In genomic region chrX:25131055-25131454, GRCh38 we compare ENCODE assay signal across 23 cellular contexts.
A peak's percentile ranks its signal among the peaks of the same experiment; 100 is the strongest.
DNase-seq lines count a peak whose midpoint lies in the region; ATAC-seq, FAIRE-seq and TF ChIP-seq lines count a peak whose summit lies in the region.
"Had no signal": no experiment of that assay in that cellular context is flagged by ENCODE, and none has a peak within 500 bp of the region (broad histone marks: within the 10 kb centered on the region; RNA-seq: fewer than 3 reads in every experiment).

No MANE protein-coding gene starts in this region.

- H3K4me3 ChIP-seq in A549 (no peak overlapping the region), testis (no peak overlapping the region)
- H3K4me3 ChIP-seq: BLaER1 treated with 17β-estradiol and CSF1 and Interleukin-3, amounts not matched to agents 10 nM and 100 nM; MG63; tibial nerve had no signal

- TF ChIP-seq EP300 in A549 (IDR thresholded peaks at IDR 0.05), result no peak

- ATAC-seq in A549 (peak in 1 of 2 experiments; percentile 43; a peak in 1 of 6 replicates), GM19023 (IDR thresholded peaks at IDR 0.05; ENCODE audit: unreplicated experiment) (no peak)
- ATAC-seq: activated naive CD4-positive, alpha-beta T cell treated with anti-CD3 and anti-CD28 coated beads, Interleukin-2, amount 50 U/mL, for 72 hours; left cardiac atrium had no signal

- H3K27ac ChIP-seq in A549, result no peak overlapping the region
- no peak overlapping the region for H3K27ac ChIP-seq in testis
- H3K27ac ChIP-seq: BLaER1 treated with 17β-estradiol and CSF1 and Interleukin-3, amounts not matched to agents 10 nM and 100 nM; tibial nerve had no signal

- intact Hi-C loops in testis (cut with DNase I; ENCODE audit: low total_unique reads), result no loop called here

- TF ChIP-seq POLR2A in A549 (IDR thresholded peaks at IDR 0.05; ENCODE audit: low read length), result no peak
- no peak for TF ChIP-seq POLR2A in testis (IDR thresholded peaks at IDR 0.05)

- CTCF ChIA-PET in A549 (lab: Yijun Ruan, JAX), result interaction anchor here (3.0 kb wide), 1 partner anchor 13 kb away, joined by 13 read pairs; no protein-coding TSS in a partner anchor

- DNase-seq in A549 (ENCODE audit: low read depth in 1 of 2, low spot score in 1 of 2) (peak; percentile 0 to 2), HS-5 (ENCODE audit: low read depth) (peak; percentile 14), astrocyte of the hippocampus (ENCODE audit: low read depth, low spot score) (peak; percentile 2), medulla oblongata (ENCODE audit: extremely low spot score) (peak; percentile 1), T1000 (lab: John Stamatoyannopoulos, UW) (no peak), testis (no peak), SIG-M5 (lab: John Stamatoyannopoulos, UW) (no peak)
- DNase-seq: ACHN; aorta; effector memory CD4-positive, alpha-beta T cell; glutamatergic neuron; H9; left cardiac atrium; MG63; naive B cell; NCI-H1436 treated with DMSO at 0.1 percent for 48 hours; NCI-H524; RPMI8226; stimulated activated CD4-positive, alpha-beta T cell treated with anti-CD3 and anti-CD28 coated beads, Interleukin-12 subunit alpha, Interleukin-12 subunit beta, amount 100 ng/mL, for 4 hours had no signal

- POLR2A ChIA-PET in A549 (lab: Yijun Ruan, JAX), result no interaction called here

- H3K36me3 ChIP-seq in testis (ENCODE audit: low read depth, missing control alignments), result no peaks in the 10 kb centered on the region
- H3K36me3 ChIP-seq: BLaER1 treated with 17β-estradiol and CSF1 and Interleukin-3, amounts not matched to agents 10 nM and 100 nM; MG63; tibial nerve had no signal

- H3K27me3 ChIP-seq in testis, result no peaks in the 10 kb centered on the region
- H3K27me3 ChIP-seq: MG63, tibial nerve had no signal

- H3K9me3 ChIP-seq in A549 (no peaks in the 10 kb centered on the region), testis (no peaks in the 10 kb centered on the region)
- H3K9me3 ChIP-seq: MG63, tibial nerve had no signal

- no peak overlapping the region for H3K4me2 ChIP-seq in A549
- H3K4me2 ChIP-seq: BLaER1 treated with 17β-estradiol and CSF1 and Interleukin-3, amounts not matched to agents 10 nM and 100 nM had no signal

- TF ChIP-seq RAD21 in A549 (conservative IDR thresholded peaks at IDR 0.05 in 1 of 2, IDR thresholded peaks at IDR 0.05 in 1 of 2), result no peak

- TF ChIP-seq CTCF in A549 (IDR thresholded peaks at IDR 0.05) (no peak), testis (IDR thresholded peaks at IDR 0.05) (no peak)

- H3K4me1 ChIP-seq in A549, result no peaks in the 10 kb centered on the region
- H3K4me1 ChIP-seq in testis, result no peaks in the 10 kb centered on the region
- H3K4me1 ChIP-seq: BLaER1 treated with 17β-estradiol and CSF1 and Interleukin-3, amounts not matched to agents 10 nM and 100 nM; tibial nerve had no signal

- FAIRE-seq in A549 (lab: Jason Lieb, UNC), result no peak

TF ChIP-seq in A549, 52 proteins besides CTCF, POLR2A, EP300 and RAD21:
- TF ChIP-seq FOSB (CRISPR knock-in tag; IDR thresholded peaks at IDR 0.05) (no peak), PHF8 (IDR thresholded peaks at IDR 0.05; ENCODE audit: borderline replicate concordance, low read depth) (no peak), FOSL2 (IDR thresholded peaks at IDR 0.05) (no peak), FOSL2 (CRISPR knock-in tag; IDR thresholded peaks at IDR 0.05) (no peak), E2F6 (IDR thresholded peaks at IDR 0.05; ENCODE audit: borderline replicate concordance, low read depth) (no peak), BCL3 (IDR thresholded peaks at IDR 0.05) (no peak), KDM5A (IDR thresholded peaks at IDR 0.05) (no peak), HEYL (CRISPR knock-in tag; IDR thresholded peaks at IDR 0.05) (no peak), HMGXB4 (CRISPR knock-in tag; IDR thresholded peaks at IDR 0.05; ENCODE audit: borderline replicate concordance) (no peak), NFE2L2 (conservative IDR thresholded peaks at IDR 0.05; ENCODE audit: low read length) (no peak), JUNB (IDR thresholded peaks at IDR 0.05) (no peak), FOXS1 (CRISPR knock-in tag; IDR thresholded peaks at IDR 0.05) (no peak), HDAC2 (IDR thresholded peaks at IDR 0.05) (no peak), POLR2AphosphoS2 (conservative IDR thresholded peaks at IDR 0.05; ENCODE audit: low read length) (no peak), RCOR1 (IDR thresholded peaks at IDR 0.05; ENCODE audit: low read depth, low read length) (no peak), ZC3H11A (IDR thresholded peaks at IDR 0.05) (no peak), ELK1 (IDR thresholded peaks at IDR 0.05; ENCODE audit: low read depth, low read length) (no peak)
TF ChIP-seq in A549: peak in this region for 0.

Comparison
In these comparisons a context has a peak if more than half of its experiments do, and no peak if none do; other contexts are left out.
1. DNase-seq: peak in A549 (2 of 2), HS-5 (single experiment), astrocyte of the hippocampus (single experiment) and medulla oblongata (single experiment); none in T1000 (single experiment), testis (single experiment) and SIG-M5 (single experiment).